ENCODE assay signal across 13 cellular contexts in genomic region chr3:74897006-74897405, GRCh38.
DNase-seq lines count a peak whose midpoint lies in the region; ATAC-seq and TF ChIP-seq lines count a peak whose summit lies in the region.
"Had no signal": no experiment of that assay in that cellular context is flagged by ENCODE, and none has a peak within 500 bp of the region (broad histone marks: within the 10 kb centered on the region; RNA-seq: fewer than 3 reads in every experiment).

No MANE protein-coding gene starts in this region.

- no peak overlapping the region for H3K4me3 Mint-ChIP-seq in nephron
- H3K4me3 Mint-ChIP-seq: activated T-cell treated with anti-CD3 and anti-CD28 coated beads, Interleukin-2, amount 50 U/mL, for 72 hours had no signal

- no peaks in the 10 kb centered on the region for H3K36me3 Mint-ChIP-seq in nephron (ENCODE audit: low read depth)

- no peaks in the 10 kb centered on the region for H3K9me3 Mint-ChIP-seq in nephron

- no peak overlapping the region for H3K27ac ChIP-seq in suprapubic skin
- H3K27ac ChIP-seq: thyroid gland had no signal

- H3K27me3 Mint-ChIP-seq in nephron (ENCODE audit: low read depth) = no peaks in the 10 kb centered on the region

- TF ChIP-seq CTCF in nephron (IDR thresholded peaks at IDR 0.05; ENCODE audit: unreplicated experiment in 3 of 3) (peak in 2 of 3 experiments; percentile 13 to 39), suprapubic skin (IDR thresholded peaks at IDR 0.05) (no peak)

- no peaks in the 10 kb centered on the region for H3K36me3 ChIP-seq in suprapubic skin
- H3K36me3 ChIP-seq: thyroid gland had no signal

- TF ChIP-seq EP300 in suprapubic skin (IDR thresholded peaks at IDR 0.05) = no peak

- no peak for ATAC-seq in HG03342 (IDR thresholded peaks at IDR 0.05; ENCODE audit: unreplicated experiment)
- ATAC-seq in GM19328 (IDR thresholded peaks at IDR 0.05; ENCODE audit: unreplicated experiment) = no peak
- ATAC-seq: activated T-cell treated with anti-CD3 and anti-CD28 coated beads, Interleukin-2, amount 50 U/mL, for 72 hours had no signal

- H3K27ac Mint-ChIP-seq in nephron = no peak overlapping the region
- H3K27ac Mint-ChIP-seq: activated T-cell treated with anti-CD3 and anti-CD28 coated beads, Interleukin-2, amount 50 U/mL, for 72 hours had no signal

- no peaks in the 10 kb centered on the region for H3K27me3 ChIP-seq in suprapubic skin
- H3K27me3 ChIP-seq: thyroid gland had no signal

- no peaks in the 10 kb centered on the region for H3K4me1 ChIP-seq in suprapubic skin
- H3K4me1 ChIP-seq: thyroid gland had no signal

- peak; percentile 2 for DNase-seq in EL
- DNase-seq in NAMALWA (ENCODE audit: low spot score) = peak; percentile 2
- peak; percentile 9 for DNase-seq in cerebellar cortex (ENCODE audit: low spot score)
- DNase-seq in dedifferentiated amniotic fluid mesenchymal stem cell (ENCODE audit: extremely low spot score) = no peak
- no peak for DNase-seq in suprapubic skin (ENCODE audit: low spot score in 2 of 2)
- DNase-seq: activated T-cell treated with anti-CD3 and anti-CD28 coated beads, Interleukin-2, amount 50 U/mL, for 72 hours; caudate nucleus; foreskin melanocyte; NCI-H1105; thyroid gland had no signal

- no peak for TF ChIP-seq POLR2A in suprapubic skin (IDR thresholded peaks at IDR 0.05)

- WGBS in suprapubic skin = 62% methylated on average over 2 of the region's 2 CpGs

- no peak overlapping the region for H3K4me3 ChIP-seq in suprapubic skin
- H3K4me3 ChIP-seq: thyroid gland had no signal

- H3K9me3 ChIP-seq in suprapubic skin = no peaks in the 10 kb centered on the region
- H3K9me3 ChIP-seq: thyroid gland had no signal

- no peaks in the 10 kb centered on the region for H3K4me1 Mint-ChIP-seq in nephron

Comparison
In these comparisons a context has a peak if more than half of its experiments do, and no peak if none do; other contexts are left out.
1. DNase-seq: peak in EL (single experiment), NAMALWA (single experiment) and cerebellar cortex (single experiment); none in dedifferentiated amniotic fluid mesenchymal stem cell (single experiment) and suprapubic skin (0 of 2).
2. CTCF ChIP-seq: peak in nephron (2 of 3); none in suprapubic skin (0 of 2).